Comparison of ENCODE assay signal across 22 cellular contexts in the genomic region with DNA sequence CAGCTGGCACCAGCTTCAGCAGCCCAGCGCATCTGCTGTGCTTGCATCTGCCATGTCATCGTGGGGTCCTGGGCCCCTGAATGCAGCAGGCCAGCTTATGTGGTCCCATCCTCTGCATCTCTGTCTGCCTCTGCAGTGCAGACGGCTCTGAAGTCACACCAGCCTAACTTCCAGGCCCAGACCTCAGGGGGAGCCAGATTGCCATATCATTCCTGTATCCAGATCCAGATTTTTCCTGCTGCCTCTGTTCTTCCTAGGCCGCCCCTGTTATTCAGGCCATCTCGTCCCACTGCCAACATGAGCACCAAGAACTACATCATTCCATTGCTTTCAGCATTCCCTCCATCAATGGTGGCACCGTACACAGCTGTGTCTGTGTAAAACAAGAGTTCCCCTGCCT.
"Had no signal": no experiment of that assay in that cellular context is flagged by ENCODE, and none has a peak within 500 bp of the region (broad histone marks: within the 10 kb centered on the region; RNA-seq: fewer than 3 reads in every experiment).

No MANE protein-coding gene starts in this region.

- H3K27ac Mint-ChIP-seq: activated CD4-positive, alpha-beta memory T cell treated with anti-CD3 and anti-CD28 coated beads, Interleukin-2, amount 10 ng/mL, durations not matched to agents 7 days and 5 days; activated CD4-positive, alpha-beta T cell treated with anti-CD3 and anti-CD28 coated beads, Interleukin-2, amount 10 ng/mL, durations not matched to agents 7 days and 5 days; activated naive CD4-positive, alpha-beta T cell treated with anti-CD3 and anti-CD28 coated beads, Interleukin-2, amount 10 ng/mL, durations not matched to agents 7 days and 5 days; activated naive CD8-positive, alpha-beta T cell treated with anti-CD3 and anti-CD28 coated beads for 36 hours; activated T-cell treated with anti-CD3 and anti-CD28 coated beads, Interleukin-2, amount 50 U/mL, for 72 hours; activated T-helper 2 cell treated with anti-CD3 and anti-CD28 coated beads, Interferon-gamma antibody, Interleukin-2, Interleukin-4, amounts not matched to agents 10 μg/mL and 5 μg/mL and 100 μg/mL, durations not matched to agents 14 hours and 24 hours and 36 hours; T-helper 1 cell treated with Interleukin-12 subunit alpha and Interleukin-12 subunit beta and Interleukin-4 antibody, amounts not matched to agents 30 μg/mL and 1 μg/mL, for 36 hours had no signal

- H3K27me3 ChIP-seq: SJSA1 had no signal

- H3K4me1 Mint-ChIP-seq: activated CD4-positive, alpha-beta memory T cell treated with anti-CD3 and anti-CD28 coated beads, Interleukin-2, amount 10 ng/mL, durations not matched to agents 7 days and 5 days; activated CD4-positive, alpha-beta T cell treated with anti-CD3 and anti-CD28 coated beads, Interleukin-2, amount 10 ng/mL, durations not matched to agents 7 days and 5 days; activated naive CD4-positive, alpha-beta T cell treated with anti-CD3 and anti-CD28 coated beads, Interleukin-2, amount 10 ng/mL, durations not matched to agents 7 days and 5 days; activated naive CD8-positive, alpha-beta T cell treated with anti-CD3 and anti-CD28 coated beads for 36 hours had no signal

- H3K9me3 ChIP-seq: SJSA1 had no signal

- H3K36me3 ChIP-seq: SJSA1 had no signal

- H3K36me3 Mint-ChIP-seq: activated naive CD4-positive, alpha-beta T cell treated with anti-CD3 and anti-CD28 coated beads, Interleukin-2, amount 10 ng/mL, durations not matched to agents 7 days and 5 days; activated naive CD8-positive, alpha-beta T cell treated with anti-CD3 and anti-CD28 coated beads for 36 hours had no signal

- H3K4me1 ChIP-seq: SJSA1 had no signal

- H3K27me3 Mint-ChIP-seq: activated CD4-positive, alpha-beta memory T cell treated with anti-CD3 and anti-CD28 coated beads, Interleukin-2, amount 10 ng/mL, durations not matched to agents 7 days and 5 days; activated naive CD4-positive, alpha-beta T cell treated with anti-CD3 and anti-CD28 coated beads, Interleukin-2, amount 10 ng/mL, durations not matched to agents 7 days and 5 days; activated naive CD8-positive, alpha-beta T cell treated with anti-CD3 and anti-CD28 coated beads for 36 hours had no signal

- H3K9me3 Mint-ChIP-seq: activated CD4-positive, alpha-beta T cell treated with anti-CD3 and anti-CD28 coated beads, Interleukin-2, amount 10 ng/mL, durations not matched to agents 7 days and 5 days; activated naive CD8-positive, alpha-beta T cell treated with anti-CD3 and anti-CD28 coated beads for 36 hours; activated T-cell treated with anti-CD3 and anti-CD28 coated beads, Interleukin-2, amount 50 U/mL, for 72 hours; activated T-helper 2 cell treated with anti-CD3 and anti-CD28 coated beads, Interferon-gamma antibody, Interleukin-2, Interleukin-4, amounts not matched to agents 10 μg/mL and 5 μg/mL and 100 μg/mL, durations not matched to agents 14 hours and 24 hours and 36 hours; T-helper 1 cell treated with Interleukin-12 subunit alpha and Interleukin-12 subunit beta and Interleukin-4 antibody, amounts not matched to agents 30 μg/mL and 1 μg/mL, for 36 hours had no signal

- H3K27ac ChIP-seq: KMS-11, SJSA1 had no signal

- H3K4me3 ChIP-seq: SJSA1 had no signal

- H3K4me2 ChIP-seq: KMS-11 had no signal

- H3K9ac ChIP-seq: KMS-11 had no signal

- DNase-seq: activated CD4-positive, alpha-beta memory T cell treated with anti-CD3 and anti-CD28 coated beads, Interleukin-2, amount 10 ng/mL, durations not matched to agents 7 days and 5 days; activated CD4-positive, alpha-beta T cell treated with anti-CD3 and anti-CD28 coated beads for 1 hour; activated CD4-positive, alpha-beta T cell treated with anti-CD3 and anti-CD28 coated beads, Interleukin-2, amount 10 ng/mL, durations not matched to agents 7 days and 5 days; activated gamma-delta T cell treated with Interleukin-2 at 50 U/mL for 16 hours; activated naive CD4-positive, alpha-beta T cell treated with anti-CD3 and anti-CD28 coated beads, Interleukin-2, amount 10 ng/mL, durations not matched to agents 7 days and 5 days; activated naive CD8-positive, alpha-beta T cell treated with anti-CD3 and anti-CD28 coated beads for 36 hours; activated T-cell treated with anti-CD3 and anti-CD28 coated beads for 4 hours; activated T-cell treated with anti-CD3 and anti-CD28 coated beads, Interleukin-2, amount 50 U/mL, for 72 hours; cerebellar nuclear complex; MM.1S; NCI-H1105; NCI-H1436; NCI-H1694 treated with DMSO at 0.1 percent for 48 hours; NCI-H2029 treated with DMSO at 0.1 percent for 48 hours; NCI-H510A treated with DMSO at 0.1 percent for 48 hours; NCI-H69; PC-3; SHP77 had no signal

- ATAC-seq: activated T-cell treated with anti-CD3 and anti-CD28 coated beads, Interleukin-2, amount 50 U/mL, for 72 hours; PC-3 had no signal

- H3K4me3 Mint-ChIP-seq: activated CD4-positive, alpha-beta memory T cell treated with anti-CD3 and anti-CD28 coated beads, Interleukin-2, amount 10 ng/mL, durations not matched to agents 7 days and 5 days; activated CD4-positive, alpha-beta T cell treated with anti-CD3 and anti-CD28 coated beads, Interleukin-2, amount 10 ng/mL, durations not matched to agents 7 days and 5 days; activated naive CD4-positive, alpha-beta T cell treated with anti-CD3 and anti-CD28 coated beads, Interleukin-2, amount 10 ng/mL, durations not matched to agents 7 days and 5 days; activated naive CD8-positive, alpha-beta T cell treated with anti-CD3 and anti-CD28 coated beads for 36 hours; activated T-cell treated with anti-CD3 and anti-CD28 coated beads, Interleukin-2, amount 50 U/mL, for 72 hours; T-helper 1 cell treated with Interleukin-12 subunit alpha and Interleukin-12 subunit beta and Interleukin-4 antibody, amounts not matched to agents 30 μg/mL and 1 μg/mL, for 36 hours had no signal
